In the genomic region with DNA sequence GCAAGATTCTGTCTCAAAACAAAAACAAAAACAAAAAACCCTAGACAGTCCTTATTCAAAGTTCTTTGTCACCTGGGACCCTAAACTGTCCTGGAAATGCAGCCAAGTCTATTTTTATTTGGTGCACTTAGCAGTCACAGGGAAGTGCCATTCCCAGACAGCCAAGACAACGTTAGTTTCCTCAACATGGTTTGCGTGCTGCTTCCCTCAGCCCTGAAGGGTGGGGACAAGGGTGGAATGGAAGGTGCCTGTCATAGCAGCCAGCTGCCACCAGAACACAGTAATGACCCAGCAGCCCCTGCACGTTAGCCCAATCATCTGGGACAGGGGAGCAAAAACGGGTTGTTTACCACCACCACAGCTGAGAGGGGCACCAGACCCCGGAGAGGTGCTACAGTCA, we compare ENCODE assay signal across 18 cellular contexts. TPM values are rescaled to one million over a fixed set of nuclear protein-coding genes. Genes with fewer than 3 reads are reported as not detected.
A peak's percentile ranks its signal among the peaks of the same experiment; 100 is the strongest.
DNase-seq lines count a peak whose midpoint lies in the region; ATAC-seq, FAIRE-seq and TF ChIP-seq lines count a peak whose summit lies in the region.
"Had no signal": no experiment of that assay in that cellular context is flagged by ENCODE, and none has a peak within 500 bp of the region (broad histone marks: within the 10 kb centered on the region; RNA-seq: fewer than 3 reads in every experiment).

No MANE protein-coding gene starts in this region.

- no peaks in the 10 kb centered on the region for H3K27me3 Mint-ChIP-seq in memory B cell
- H3K27me3 Mint-ChIP-seq in type B pancreatic cell: no peaks in the 10 kb centered on the region

- H4K20me1 ChIP-seq in K562 (replicated peaks; ENCODE audit: control insufficient read depth, insufficient read depth, low read length): peaks cover 23% of the 10 kb centered on the region
- peaks cover 71% of the 10 kb centered on the region for H4K20me1 ChIP-seq in MM.1S (ENCODE audit: insufficient read depth, low read length)

- DNase-seq in K562 (ENCODE audit: extremely low read depth in 1 of 4, low spot score in 3 of 4) (peak in 1 of 4 experiments; percentile 35), memory B cell (ENCODE audit: low spot score in 2 of 2) (no peak), type B pancreatic cell (ENCODE audit: extremely low spot score, unreplicated experiment) (no peak), MM.1S (no peak), kidney tubule cell (ENCODE audit: low spot score) (no peak)
- no peak for DNase-seq in activated naive CD4-positive, alpha-beta T cell treated with anti-CD3 and anti-CD28 coated beads, Interleukin-2, amount 50 U/mL, for 72 hours (ENCODE audit: low spot score in 2 of 2)
- DNase-seq: AML-193, DND-41, midbrain, NCI-H2107, NCI-H526 treated with DMSO at 0.1 percent for 48 hours, stomach had no signal

- peaks cover 54% of the 10 kb centered on the region for H3K4me1 Mint-ChIP-seq in memory B cell
- H3K4me1 Mint-ChIP-seq in type B pancreatic cell (ENCODE audit: unreplicated experiment): peaks cover 39% of the 10 kb centered on the region

- TF ChIP-seq CTCF in GM12873 (IDR thresholded peaks at IDR 0.05; ENCODE audit: insufficient read depth, low read depth, low read length, missing control alignments) (peak; percentile 24), K562 (IDR thresholded peaks at IDR 0.05 in 2 of 3, conservative IDR thresholded peaks at IDR 0.05 in 1 of 3; ENCODE audit: insufficient read depth in 2 of 3, low read depth in 1 of 3, low read length in 3 of 3) (0 out of 6 replicates have a peak, but pooled peaks of 2 of the 3 experiments have one; percentile 6 to 19), type B pancreatic cell (conservative IDR thresholded peaks at IDR 0.05) (peak; percentile 22), MM.1S (IDR thresholded peaks at IDR 0.05; ENCODE audit: low read length) (no peak)

- H3K9me2 ChIP-seq in MM.1S (replicated peaks; ENCODE audit: insufficient read depth, low read length): no peaks in the 10 kb centered on the region

- H3K4me3 Mint-ChIP-seq in memory B cell (no peak overlapping the region), type B pancreatic cell (no peak overlapping the region)

- H3K27ac ChIP-seq in K562 (ENCODE audit: extremely low read depth, low read depth, low read length) (no peak overlapping the region; the same call in 2 of the 3 replicates), MM.1S (ENCODE audit: low read length) (no peak overlapping the region)
- H3K27ac ChIP-seq: parathyroid adenoma, stomach had no signal

- H3K4me3 ChIP-seq in K562: no peak overlapping the region
- H3K4me3 ChIP-seq in MM.1S (ENCODE audit: low read length): no peak overlapping the region
- H3K4me3 ChIP-seq: stomach had no signal

- H3K9ac ChIP-seq in K562 (ENCODE audit: insufficient read depth in 1 of 2, low read depth in 2 of 2, low read length in 2 of 2): peak overlapping the region; percentile 19 to 82; a peak in 2 of 4 replicates
- H3K9ac ChIP-seq in MM.1S (ENCODE audit: low read length): no peak overlapping the region
- H3K9ac ChIP-seq: parathyroid adenoma had no signal

- in situ Hi-C loops in K562 (cut with MboI): no loop called here

- H3K36me3 ChIP-seq in K562 (ENCODE audit: control insufficient read depth, insufficient read depth, low read length) (no peaks in the 10 kb centered on the region), MM.1S (replicated peaks; ENCODE audit: insufficient read depth, low read length) (0 out of 2 replicates have a peak, but pooled peaks cover 3% of the 10 kb centered on the region)
- H3K36me3 ChIP-seq: stomach had no signal

- H3K9me3 Mint-ChIP-seq in memory B cell: no peaks in the 10 kb centered on the region
- H3K9me3 Mint-ChIP-seq in type B pancreatic cell: no peaks in the 10 kb centered on the region
- H3K9me3 Mint-ChIP-seq in activated naive CD4-positive, alpha-beta T cell treated with anti-CD3 and anti-CD28 coated beads, Interleukin-2, amount 50 U/mL, for 72 hours: no peaks in the 10 kb centered on the region
- H3K9me3 Mint-ChIP-seq: activated T-helper 2 cell treated with anti-CD3 and anti-CD28 coated beads, Interferon-gamma antibody, Interleukin-2, Interleukin-4, amounts not matched to agents 10 μg/mL and 5 μg/mL and 100 μg/mL, durations not matched to agents 14 hours and 24 hours and 36 hours had no signal

- POLR2A ChIA-PET in K562 (lab: Yijun Ruan, JAX): interaction anchor here (7.7 kb wide), 1 partner anchor 12 kb away, joined by 86 read pairs; no protein-coding TSS in a partner anchor

- no peak for TF ChIP-seq POLR2A in K562 (conservative IDR thresholded peaks at IDR 0.05)

- BruUV-seq in K562 (replicated peaks; lab: Mats Ljungman, UMichigan): no TSS peak

- H3K27me3 ChIP-seq in K562 (ENCODE audit: control insufficient read depth in 2 of 2, insufficient read depth in 2 of 2, low read length in 2 of 2): no peaks in the 10 kb centered on the region
- no peaks in the 10 kb centered on the region for H3K27me3 ChIP-seq in MM.1S (replicated peaks; ENCODE audit: insufficient read depth, low read length)
- H3K27me3 ChIP-seq: stomach had no signal

- H3K79me2 ChIP-seq in K562 (ENCODE audit: control insufficient read depth, insufficient read depth, low read length) (peaks cover 95% of the 10 kb centered on the region), MM.1S (ENCODE audit: low read length) (peaks cover 99% of the 10 kb centered on the region)

- intact Hi-C loops in K562 (cut with micrococcal nuclease): no loop called here

- H3K36me3 Mint-ChIP-seq in memory B cell (peaks cover 5% of the 10 kb centered on the region), type B pancreatic cell (peaks cover 5% of the 10 kb centered on the region)
- no peaks in the 10 kb centered on the region for H3K36me3 Mint-ChIP-seq in activated naive CD4-positive, alpha-beta T cell treated with anti-CD3 and anti-CD28 coated beads, Interleukin-2, amount 50 U/mL, for 72 hours

- FAIRE-seq in K562 (lab: Jason Lieb, UNC): no peak
- FAIRE-seq: H54, islet of Langerhans had no signal

- ATAC-seq in K562 (peak; percentile 76), memory B cell (ENCODE audit: low read depth) (no peak)
- ATAC-seq in activated naive CD4-positive, alpha-beta T cell treated with anti-CD3 and anti-CD28 coated beads, Interleukin-2, amount 50 U/mL, for 72 hours: no peak
- ATAC-seq: esophagus mucosa had no signal

- peaks cover 5% of the 10 kb centered on the region for H3K9me1 ChIP-seq in K562 (ENCODE audit: control insufficient read depth, insufficient read depth, low read length)

- no peak for TF ChIP-seq EP300 in K562 (IDR thresholded peaks at IDR 0.05; ENCODE audit: low read length)

- no peaks in the 10 kb centered on the region for H3F3A ChIP-seq in MM.1S (ENCODE audit: insufficient read depth, low read length)

- H3K27ac Mint-ChIP-seq in memory B cell (peak overlapping the region; percentile 5), type B pancreatic cell (no peak overlapping the region)
- peak overlapping the region in 1 of 2 donors; percentile 32 for H3K27ac Mint-ChIP-seq in activated naive CD4-positive, alpha-beta T cell treated with anti-CD3 and anti-CD28 coated beads, Interleukin-2, amount 50 U/mL, for 72 hours
- H3K27ac Mint-ChIP-seq: activated T-helper 2 cell treated with anti-CD3 and anti-CD28 coated beads, Interferon-gamma antibody, Interleukin-2, Interleukin-4, amounts not matched to agents 10 μg/mL and 5 μg/mL and 100 μg/mL, durations not matched to agents 14 hours and 24 hours and 36 hours had no signal

- no peak overlapping the region for H2AFZ ChIP-seq in K562 (ENCODE audit: low read depth, low read length)
- H2AFZ ChIP-seq in MM.1S (ENCODE audit: low read length): no peak overlapping the region
- H2AFZ ChIP-seq: parathyroid adenoma had no signal

- no peak for TF ChIP-seq RAD21 in K562 (CRISPR knock-in tag; conservative IDR thresholded peaks at IDR 0.05 in 1 of 2, IDR thresholded peaks at IDR 0.05 in 1 of 2)

- H3K9me3 ChIP-seq in K562 (replicated peaks; ENCODE audit: control insufficient read depth, insufficient read depth, low read depth, low read length): no peaks in the 10 kb centered on the region
- H3K9me3 ChIP-seq in MM.1S (replicated peaks; ENCODE audit: insufficient read depth, low read length): no peaks in the 10 kb centered on the region
- H3K9me3 ChIP-seq: stomach had no signal

- WGBS in K562 (ENCODE audit: insufficient coverage, low coverage, missing lambda C conversion rate): 33% methylated on average over 5 of the region's 5 CpGs

- H3K4me2 ChIP-seq in K562 (ENCODE audit: insufficient read depth, low read length): peak overlapping the region; percentile 36; the same call in 1 of the 2 replicates
- no peak overlapping the region for H3K4me2 ChIP-seq in MM.1S (ENCODE audit: low read depth, low read length)

- H3K4me1 ChIP-seq in K562 (replicated peaks in 1 of 2; ENCODE audit: control insufficient read depth in 2 of 2, insufficient read depth in 2 of 2, low read length in 2 of 2) (peaks cover 30% of the 10 kb centered on the region in 2 experiments), MM.1S (ENCODE audit: low read length) (no peaks in the 10 kb centered on the region)

- CTCF ChIA-PET in K562 (lab: Yijun Ruan, JAX; ENCODE audit: low intra/inter-chr PET ratio): no interaction called here

TF ChIP-seq in K562, 482 proteins besides CTCF, POLR2A, EP300 and RAD21 (continues in another document):
- no peak for TF ChIP-seq ILF3 (IDR thresholded peaks at IDR 0.05; ENCODE audit: borderline replicate concordance)
- TF ChIP-seq MTA3 (IDR thresholded peaks at IDR 0.05; ENCODE audit: borderline replicate concordance): no peak

RNA-seq across cellular contexts. Expression of gene CREBBP, which starts 16.9 kb away (rescaled TPM):
- total RNA-seq in K562 (2011; cell fraction: chromatin; rRNA removed; ENCODE audit: low replicate concordance): 118 and 129 TPM in 2 replicates
- 52.7 and 61.3 TPM in 2 replicates for total RNA-seq in K562 (2011; cell fraction: nucleolus; rRNA removed)
- 58.0 and 84.6 TPM in 2 replicates for total RNA-seq in K562 (2011; cell fraction: nucleoplasm; rRNA removed)
- 9.4 and 9.7 TPM in 2 replicates for total RNA-seq in K562 (2014; rRNA removed)
- 5.6 and 8.9 TPM in 2 replicates for total RNA-seq in K562 (2014; rRNA removed; fragmentation: Illumina TruSeq; extraction: Trizol)
- 5.4 and 6.3 TPM in 2 replicates for total RNA-seq in K562 (2015; rRNA removed; fragmentation: Illumina TruSeq; extraction: Trizol)
- total RNA-seq in K562 (2021): 22.3 and 24.8 TPM in 2 replicates
- polyA plus RNA-seq in K562 (2011; rRNA removed): 2.6 and 4.1 TPM in 2 replicates
- polyA plus RNA-seq in K562 (2011; cell fraction: cytosol; rRNA removed): 2.6 and 2.8 TPM in 2 replicates
- polyA plus RNA-seq in K562 (2011; cell fraction: nucleus; rRNA removed): 12.7 and 15.9 TPM in 2 replicates
- polyA plus RNA-seq in K562 (2012): 8.9 and 10.8 TPM in 2 replicates
- 13.2 and 13.8 TPM in 2 replicates for polyA plus RNA-seq in K562 (2014; fragmentation: Illumina TruSeq; extraction: Trizol)
- 1 to 10 TPM in 1 of 2 experiments, under 1 TPM in 1; 0.70 to 2.5 TPM for polyA plus RNA-seq in K562 (2014; fragmentation: Nextera tagmentation; extraction: Ambion mirVana)
- polyA plus RNA-seq in K562 (2014; rRNA removed): 6.8 and 7.4 TPM in 2 replicates
- polyA minus RNA-seq in K562 (2011; rRNA and poly(A)+ RNA removed): 9.9 and 15.2 TPM in 2 replicates
- polyA minus RNA-seq in K562 (2011; cell fraction: cytosol; rRNA and poly(A)+ RNA removed): 20.4 and 22.6 TPM in 2 replicates
- polyA minus RNA-seq in K562 (2011; cell fraction: nucleus; rRNA and poly(A)+ RNA removed): 16.2 and 23.5 TPM in 2 replicates
- total RNA-seq in type B pancreatic cell (ENCODE audit: low replicate concordance): 85.1 and 93.6 TPM in 2 replicates
- 10 to 100 TPM; 39.9 to 50.0 TPM for total RNA-seq in activated naive CD4-positive, alpha-beta T cell treated with anti-CD3 and anti-CD28 coated beads, Interleukin-2, amount 50 U/mL, for 72 hours
